21 cellular contexts compared by ENCODE assay signal in genomic region chr3:149605902-149606301, GRCh38. TPM values are rescaled to one million over a fixed set of nuclear protein-coding genes. Genes with fewer than 3 reads are reported as not detected.
DNase-seq lines count a peak whose midpoint lies in the region; ATAC-seq and TF ChIP-seq lines count a peak whose summit lies in the region.
"Had no signal": no experiment of that assay in that cellular context is flagged by ENCODE, and none has a peak within 500 bp of the region (broad histone marks: within the 10 kb centered on the region; RNA-seq: fewer than 3 reads in every experiment).

No MANE protein-coding gene starts in this region.

- H3F3A ChIP-seq in PC-9 (ENCODE audit: insufficient read depth, low read depth) = peaks cover 17% of the 10 kb centered on the region; the same call in 1 of the 2 replicates

- H3K27ac ChIP-seq in PC-9 = peak overlapping the region; percentile 2; the same call in 1 of the 2 replicates
- H3K27ac ChIP-seq: adrenal gland, gastrocnemius medialis, KMS-11, skin epidermis, uterus had no signal

- no peaks in the 10 kb centered on the region for H4K20me1 ChIP-seq in PC-9 (ENCODE audit: insufficient read depth)

- H2AFZ ChIP-seq in PC-9 = no peak overlapping the region

- peaks cover 87% of the 10 kb centered on the region for H3K79me2 ChIP-seq in PC-9 (ENCODE audit: low read depth)

- BruUV-seq in PC-9 (replicated peaks; lab: Mats Ljungman, UMichigan) = no TSS peak

- DNase-seq in EH (ENCODE audit: low read depth) = peak; percentile 84
- DNase-seq in PC-9 = no peak
- DNase-seq in epithelial cell of esophagus (ENCODE audit: low read depth) = peak; percentile 64
- no peak for DNase-seq in mesothelial cell of epicardium (ENCODE audit: low spot score in 2 of 2, unreplicated experiment in 2 of 2)
- no peak for DNase-seq in activated naive CD8-positive, alpha-beta T cell treated with anti-CD3 and anti-CD28 coated beads for 36 hours
- no peak for DNase-seq in central memory CD4-positive, alpha-beta T cell
- no peak for DNase-seq in RPMI8226
- DNase-seq: activated CD4-positive, alpha-beta memory T cell treated with anti-CD3 and anti-CD28 coated beads, Interleukin-2, amount 10 ng/mL, durations not matched to agents 7 days and 5 days; adrenal gland; AML-193; gastrocnemius medialis; NCI-H1436; NCI-H446; occipital lobe; stimulated activated naive B cell treated with anti-CD40 and anti-IgM and Interleukin-4, amounts not matched to agents 10 μg/mL and 1 μg/mL and 100 μg/mL, for 72 hours; uterus had no signal

- intact Hi-C loops in PC-9 (cut with micrococcal nuclease; ENCODE audit: unreplicated experiment) = no loop called here

- peak overlapping the region; percentile 95 for H3K27ac Mint-ChIP-seq in mesothelial cell of epicardium
- no peak overlapping the region for H3K27ac Mint-ChIP-seq in activated naive CD8-positive, alpha-beta T cell treated with anti-CD3 and anti-CD28 coated beads for 36 hours
- H3K27ac Mint-ChIP-seq: activated CD4-positive, alpha-beta memory T cell treated with anti-CD3 and anti-CD28 coated beads, Interleukin-2, amount 10 ng/mL, durations not matched to agents 7 days and 5 days; activated T-helper 1 cell treated with anti-CD3 and anti-CD28 coated beads, Interleukin-12 subunit alpha, Interleukin-12 subunit beta, Interleukin-2, Interleukin-4 antibody, amounts not matched to agents 30 ng/mL and 10 ng/mL and 1 ng/mL, durations not matched to agents 14 hours and 24 hours and 36 hours; dendritic cell treated with granulocyte-macrophage colony-stimulating factor and Interleukin-4, amounts not matched to agents 40 ng/mL and 50 ng/mL, for 4 days; stimulated activated naive B cell treated with anti-CD40 and anti-IgM and Interleukin-4, amounts not matched to agents 10 μg/mL and 1 μg/mL and 100 μg/mL, for 72 hours had no signal

- TF ChIP-seq CTCF in PC-9 (conservative IDR thresholded peaks at IDR 0.05) = no peak
- TF ChIP-seq CTCF in epithelial cell of esophagus (IDR thresholded peaks at IDR 0.05; ENCODE audit: insufficient read depth, low read depth, low read length, missing control alignments) = no peak
- TF ChIP-seq CTCF in mesothelial cell of epicardium (IDR thresholded peaks at IDR 0.05; ENCODE audit: unreplicated experiment) = no peak

- peaks cover 74% of the 10 kb centered on the region for H3K4me1 Mint-ChIP-seq in mesothelial cell of epicardium
- H3K4me1 Mint-ChIP-seq in activated naive CD8-positive, alpha-beta T cell treated with anti-CD3 and anti-CD28 coated beads for 36 hours = no peaks in the 10 kb centered on the region

- H3K9me2 ChIP-seq in PC-9 (ENCODE audit: insufficient read depth) = no peaks in the 10 kb centered on the region

- no peaks in the 10 kb centered on the region for H3K27me3 ChIP-seq in PC-9 (ENCODE audit: insufficient read depth, low read depth)
- H3K27me3 ChIP-seq: adrenal gland, gastrocnemius medialis, uterus had no signal

- no peak overlapping the region for H3K4me3 Mint-ChIP-seq in mesothelial cell of epicardium
- no peak overlapping the region for H3K4me3 Mint-ChIP-seq in activated naive CD8-positive, alpha-beta T cell treated with anti-CD3 and anti-CD28 coated beads for 36 hours
- H3K4me3 Mint-ChIP-seq: activated CD4-positive, alpha-beta memory T cell treated with anti-CD3 and anti-CD28 coated beads, Interleukin-2, amount 10 ng/mL, durations not matched to agents 7 days and 5 days; activated T-helper 1 cell treated with anti-CD3 and anti-CD28 coated beads, Interleukin-12 subunit alpha, Interleukin-12 subunit beta, Interleukin-2, Interleukin-4 antibody, amounts not matched to agents 30 ng/mL and 10 ng/mL and 1 ng/mL, durations not matched to agents 14 hours and 24 hours and 36 hours; dendritic cell treated with granulocyte-macrophage colony-stimulating factor and Interleukin-4, amounts not matched to agents 40 ng/mL and 50 ng/mL, for 4 days; stimulated activated naive B cell treated with anti-CD40 and anti-IgM and Interleukin-4, amounts not matched to agents 10 μg/mL and 1 μg/mL and 100 μg/mL, for 72 hours had no signal

- peaks cover 44% of the 10 kb centered on the region for H3K4me1 ChIP-seq in PC-9 (replicated peaks; ENCODE audit: insufficient read depth)

- no peak for ATAC-seq in GM21528 (IDR thresholded peaks at IDR 0.05; ENCODE audit: low FRiP score, unreplicated experiment)
- ATAC-seq: gastrocnemius medialis; stimulated activated naive B cell treated with anti-CD40 and anti-IgM and Interleukin-4, amounts not matched to agents 10 μg/mL and 1 μg/mL and 100 μg/mL, for 72 hours had no signal

- H3K4me2 ChIP-seq in PC-9 = no peak overlapping the region
- H3K4me2 ChIP-seq: KMS-11 had no signal

- H3K4me3 ChIP-seq in PC-9 (no peak overlapping the region), epithelial cell of esophagus (ENCODE audit: low read length) (no peak overlapping the region)
- H3K4me3 ChIP-seq: adrenal gland, gastrocnemius medialis, skin epidermis, uterus had no signal

- H3K27me3 Mint-ChIP-seq in mesothelial cell of epicardium (ENCODE audit: low read depth) = no peaks in the 10 kb centered on the region
- H3K27me3 Mint-ChIP-seq in activated naive CD8-positive, alpha-beta T cell treated with anti-CD3 and anti-CD28 coated beads for 36 hours = peaks cover 3% of the 10 kb centered on the region

- peaks cover 8% of the 10 kb centered on the region for H3K36me3 Mint-ChIP-seq in mesothelial cell of epicardium
- H3K36me3 Mint-ChIP-seq in activated naive CD8-positive, alpha-beta T cell treated with anti-CD3 and anti-CD28 coated beads for 36 hours = no peaks in the 10 kb centered on the region
- H3K36me3 Mint-ChIP-seq: stimulated activated naive B cell treated with anti-CD40 and anti-IgM and Interleukin-4, amounts not matched to agents 10 μg/mL and 1 μg/mL and 100 μg/mL, for 72 hours had no signal

- no peaks in the 10 kb centered on the region for H3K9me3 Mint-ChIP-seq in mesothelial cell of epicardium
- H3K9me3 Mint-ChIP-seq in activated naive CD8-positive, alpha-beta T cell treated with anti-CD3 and anti-CD28 coated beads for 36 hours = no peaks in the 10 kb centered on the region
- H3K9me3 Mint-ChIP-seq: activated CD4-positive, alpha-beta memory T cell treated with anti-CD3 and anti-CD28 coated beads, Interleukin-2, amount 10 ng/mL, durations not matched to agents 7 days and 5 days; activated T-helper 1 cell treated with anti-CD3 and anti-CD28 coated beads, Interleukin-12 subunit alpha, Interleukin-12 subunit beta, Interleukin-2, Interleukin-4 antibody, amounts not matched to agents 30 ng/mL and 10 ng/mL and 1 ng/mL, durations not matched to agents 14 hours and 24 hours and 36 hours; dendritic cell treated with granulocyte-macrophage colony-stimulating factor and Interleukin-4, amounts not matched to agents 40 ng/mL and 50 ng/mL, for 4 days; stimulated activated naive B cell treated with anti-CD40 and anti-IgM and Interleukin-4, amounts not matched to agents 10 μg/mL and 1 μg/mL and 100 μg/mL, for 72 hours had no signal

- H3K36me3 ChIP-seq in PC-9 (ENCODE audit: low read depth) = peaks cover 4% of the 10 kb centered on the region; the same call in 1 of the 2 replicates
- H3K36me3 ChIP-seq: adrenal gland, gastrocnemius medialis, uterus had no signal

- CTCF ChIA-PET in PC-9 (lab: Charles Lee) = no interaction called here

- POLR2A ChIA-PET in PC-9 (lab: Charles Lee; ENCODE audit: unreplicated experiment) = interaction anchor here (0.7 kb wide), 1 partner anchor 165 kb away, joined by 3 read pairs; no protein-coding TSS in a partner anchor

- no peaks in the 10 kb centered on the region for H3K9me3 ChIP-seq in PC-9 (ENCODE audit: insufficient read depth, low read depth)
- H3K9me3 ChIP-seq: adrenal gland, gastrocnemius medialis, uterus had no signal

RNA-seq across cellular contexts. Expression of gene WWTR1, which starts 51.9 kb away (rescaled TPM):
- total RNA-seq in PC-9 (2021) = 73.5 and 85.3 TPM in 2 replicates
- total RNA-seq in mesothelial cell of epicardium = 93.2 to 98.0 TPM (median 97.4 TPM) in 3 replicates
- total RNA-seq in activated naive CD8-positive, alpha-beta T cell treated with anti-CD3 and anti-CD28 coated beads for 36 hours = under 1 TPM; 0.16 to 0.33 TPM

Comparison
In these comparisons a context has a peak if more than half of its experiments do, and no peak if none do; other contexts are left out.
1. DNase-seq: peak in EH (single experiment) and epithelial cell of esophagus (single experiment); none in PC-9 (0 of 2), mesothelial cell of epicardium (0 of 2), activated naive CD8-positive, alpha-beta T cell treated with anti-CD3 and anti-CD28 coated beads for 36 hours (single experiment), central memory CD4-positive, alpha-beta T cell (single experiment) and RPMI8226 (single experiment).
2. RNA of gene WWTR1, which starts 51.9 kb away (total RNA-seq): 93.2 to 98.0 TPM in mesothelial cell of epicardium and 73.5 to 85.3 TPM in PC-9; 0.16 to 0.33 TPM in activated naive CD8-positive, alpha-beta T cell treated with anti-CD3 and anti-CD28 coated beads for 36 hours; every median in the first group is over 10 times any median in the second.